ENCODE assay signal across 9 cellular contexts in the genomic region with DNA sequence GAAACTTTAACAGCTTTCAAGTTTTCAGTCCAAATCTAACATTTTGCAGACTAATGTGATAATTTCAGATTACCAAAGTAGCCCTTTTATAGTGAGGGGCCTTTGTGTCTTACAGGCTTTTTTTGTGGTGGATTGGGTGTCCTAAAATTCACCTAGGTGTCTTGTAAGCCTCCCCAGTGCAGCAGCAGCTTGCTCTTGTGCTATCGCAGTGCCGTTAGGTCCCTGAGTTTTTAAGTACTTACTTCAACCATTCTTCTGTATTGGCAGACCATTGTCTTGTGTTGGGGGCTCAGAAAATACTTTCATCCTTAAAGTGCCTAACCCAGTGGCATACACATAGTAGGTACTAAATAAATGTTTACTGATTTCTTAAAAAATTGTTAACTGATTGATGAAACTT. TPM values are rescaled to one million over a fixed set of nuclear protein-coding genes. Genes with fewer than 3 reads are reported as not detected.
DNase-seq lines count a peak whose midpoint lies in the region; ATAC-seq and TF ChIP-seq lines count a peak whose summit lies in the region.
"Had no signal": no experiment of that assay in that cellular context is flagged by ENCODE, and none has a peak within 500 bp of the region (broad histone marks: within the 10 kb centered on the region; RNA-seq: fewer than 3 reads in every experiment).

No MANE protein-coding gene starts in this region.

- H3K27ac ChIP-seq in Panc1 (ENCODE audit: low read length) (no peak overlapping the region), esophagus muscularis mucosa (replicated peaks in 1 of 4) (peak overlapping the region in 2 of 4 donors; percentile 93 to 96), skeletal muscle tissue (ENCODE audit: low read depth, low read length) (no peak overlapping the region)
- H3K27ac ChIP-seq: epithelial cell of prostate had no signal

- 58% methylated on average over 2 of the region's 2 CpGs for WGBS in esophagus muscularis mucosa

- in situ Hi-C loops in Panc1 (cut with HindIII; ENCODE audit: low pct_unique_long_range_greater_than_20kb, low sequenced_read_pairs), result no loop called here

- DNase-seq in GM06990 (ENCODE audit: extremely low read depth, insufficient read length), result no peak
- DNase-seq in Panc1 (ENCODE audit: low read depth, low spot score), result no peak
- no peak for DNase-seq in esophagus muscularis mucosa (ENCODE audit: extremely low spot score)
- no peak for DNase-seq in ureter (ENCODE audit: low spot score)

- H3K4me1 ChIP-seq in Panc1 (ENCODE audit: control insufficient read depth, insufficient read depth, low read length), result peaks cover 30% of the 10 kb centered on the region
- H3K4me1 ChIP-seq in esophagus muscularis mucosa, result peaks cover 36 to 66% (median 55%) of the 10 kb centered on the region in 4 donors
- H3K4me1 ChIP-seq in skeletal muscle tissue (ENCODE audit: control insufficient read depth in 3 of 3, insufficient read depth in 3 of 3, low read length in 3 of 3), result peaks cover 8 to 20% (median 17%) of the 10 kb centered on the region in 3 donors

- H3K9ac ChIP-seq in skeletal muscle tissue (ENCODE audit: low read depth in 1 of 3, low read length in 3 of 3), result peak overlapping the region in 2 of 3 donors; percentile 45 to 85

- no peak for ATAC-seq in Panc1
- no peak for ATAC-seq in GM18861 (IDR thresholded peaks at IDR 0.05; ENCODE audit: unreplicated experiment)
- no peak for ATAC-seq in GM21367 (IDR thresholded peaks at IDR 0.05; ENCODE audit: unreplicated experiment)

- no peaks in the 10 kb centered on the region for H3K27me3 ChIP-seq in GM06990 (replicated peaks; ENCODE audit: control insufficient read depth, insufficient read depth, low read length)
- no peaks in the 10 kb centered on the region for H3K27me3 ChIP-seq in Panc1 (ENCODE audit: control insufficient read depth, insufficient read depth, low read length)
- H3K27me3 ChIP-seq in esophagus muscularis mucosa, result no peaks in the 10 kb centered on the region
- no peaks in the 10 kb centered on the region for H3K27me3 ChIP-seq in skeletal muscle tissue (ENCODE audit: control insufficient read depth in 3 of 3, insufficient read depth in 3 of 3, low read length in 3 of 3)

- intact Hi-C loops in Panc1 (cut with micrococcal nuclease; ENCODE audit: unreplicated experiment) (no loop called here), esophagus muscularis mucosa (cut with DNase I) (loop anchor here (10.0 kb wide), 1 partner anchor 61 kb away; no protein-coding TSS in a partner anchor)

- CTCF ChIA-PET in Panc1 (lab: Charles Lee), result no interaction called here

- no peak for TF ChIP-seq CTCF in GM06990 (IDR thresholded peaks at IDR 0.05; ENCODE audit: insufficient read depth, low read length, poor library complexity, severe bottlenecking)
- TF ChIP-seq CTCF in Panc1 (IDR thresholded peaks at IDR 0.05), result no peak
- TF ChIP-seq CTCF in esophagus muscularis mucosa (IDR thresholded peaks at IDR 0.05), result no peak

- H3K4me3 ChIP-seq in GM06990 (replicated peaks; ENCODE audit: low read depth, low read length) (peak overlapping the region; percentile 79; the same call in 1 of the 2 replicates), Panc1 (ENCODE audit: low read depth in 2 of 2, low read length in 2 of 2) (peak overlapping the region; percentile 77 to 78; a peak in 3 of 4 replicates), esophagus muscularis mucosa (peak overlapping the region; percentile 78 to 95 (median 87)), skeletal muscle tissue (ENCODE audit: low read length in 3 of 3) (peak overlapping the region in 2 of 3 donors; percentile 71 to 94)
- H3K4me3 ChIP-seq: lung had no signal

- POLR2A ChIA-PET in Panc1 (lab: Charles Lee), result no interaction called here

- no peak for TF ChIP-seq EP300 in esophagus muscularis mucosa (IDR thresholded peaks at IDR 0.05)

- no TSS peak for BruUV-seq in Panc1 (replicated peaks; lab: Mats Ljungman, UMichigan)

- H3K36me3 ChIP-seq in GM06990 (ENCODE audit: control insufficient read depth, insufficient read depth, low read length) (no peaks in the 10 kb centered on the region), Panc1 (ENCODE audit: control insufficient read depth, insufficient read depth, low read length) (no peaks in the 10 kb centered on the region; the same call in 1 of the 2 replicates), esophagus muscularis mucosa (no peaks in the 10 kb centered on the region), skeletal muscle tissue (ENCODE audit: control insufficient read depth in 3 of 3, insufficient read depth in 3 of 3, low read length in 3 of 3) (no peaks in the 10 kb centered on the region)

- no peak for TF ChIP-seq POLR2A in esophagus muscularis mucosa (IDR thresholded peaks at IDR 0.05; ENCODE audit: low read depth)

- H3K9me3 ChIP-seq in Panc1 (ENCODE audit: control insufficient read depth, insufficient read depth, low read depth, low read length) (no peaks in the 10 kb centered on the region), esophagus muscularis mucosa (no peaks in the 10 kb centered on the region), skeletal muscle tissue (ENCODE audit: control insufficient read depth in 3 of 3, low read length in 3 of 3) (no peaks in the 10 kb centered on the region)

RNA-seq across cellular contexts. Expression of a gene that starts 2.1 kb away (rescaled TPM):
- total RNA-seq in Panc1 (2021; ENCODE audit: unreplicated experiment) (40.0 TPM), esophagus muscularis mucosa (10 to 100 TPM; 31.6 to 36.1 (median 32.5) TPM), skeletal muscle tissue (49.6 TPM), ureter (67.4 TPM)
- polyA plus RNA-seq in Panc1 (2012; ENCODE audit: insufficient read length), result 21.0 TPM
